Comparison of ENCODE assay signal across 28 cellular contexts in genomic region chr22:45631140-45631539, GRCh38. TPM values are rescaled to one million over a fixed set of nuclear protein-coding genes. Genes with fewer than 3 reads are reported as not detected.
DNase-seq lines count a peak whose midpoint lies in the region; ATAC-seq and TF ChIP-seq lines count a peak whose summit lies in the region.
"Had no signal": no experiment of that assay in that cellular context is flagged by ENCODE, and none has a peak within 500 bp of the region (broad histone marks: within the 10 kb centered on the region; RNA-seq: fewer than 3 reads in every experiment).

No MANE protein-coding gene starts in this region.

- H3K4me1 ChIP-seq in right cardiac atrium (ENCODE audit: control insufficient read depth, insufficient read depth, low read length): no peaks in the 10 kb centered on the region
- H3K4me1 ChIP-seq in endodermal cell (ENCODE audit: control insufficient read depth, insufficient read depth, low read length): no peaks in the 10 kb centered on the region
- H3K4me1 ChIP-seq in left lung: no peaks in the 10 kb centered on the region
- H3K4me1 ChIP-seq: psoas muscle had no signal

- peak in 2 of 3 donors; percentile 11 to 27 for DNase-seq in right cardiac atrium
- DNase-seq in Right ventricle myocardium superior: no peak
- peak; percentile 82 for DNase-seq in endodermal cell
- peak; percentile 13 for DNase-seq in middle frontal gyrus (ENCODE audit: extremely low spot score, low spot score)
- no peak for DNase-seq in CD4-positive, alpha-beta T cell
- DNase-seq in left lung: no peak
- DNase-seq: activated CD4-positive, alpha-beta memory T cell treated with anti-CD3 and anti-CD28 coated beads for 36 hours; activated CD8-positive, alpha-beta memory T cell treated with anti-CD3 and anti-CD28 coated beads, Interleukin-2, amount 50 U/mL, for 48 hours; AML-193; DMS79; effector CD4-positive, alpha-beta T cell; GDM1; Karpas-422; left colon; MV-4-11; NCI-H1930; psoas muscle; stimulated activated naive CD4-positive, alpha-beta T cell; T-cell had no signal

- H3K27me3 Mint-ChIP-seq in endodermal cell (ENCODE audit: insufficient read depth): peaks cover 45% of the 10 kb centered on the region
- peaks cover 70% of the 10 kb centered on the region for H3K27me3 Mint-ChIP-seq in CD4-positive, alpha-beta T cell

- TF ChIP-seq CTCF in endodermal cell (conservative IDR thresholded peaks at IDR 0.05): no peak
- TF ChIP-seq CTCF in CD4-positive, alpha-beta T cell (IDR thresholded peaks at IDR 0.05): no peak
- TF ChIP-seq CTCF in left lung (IDR thresholded peaks at IDR 0.05): no peak

- intact Hi-C loops in right cardiac atrium (cut with DNase I) (no loop called here), Right ventricle myocardium superior (cut with DNase I) (no loop called here), left lung (cut with DNase I) (loop anchor here in 1 of 2 donors (10.0 kb wide), 1 partner anchor 234 kb away; no protein-coding TSS in a partner anchor)
- intact Hi-C loops in CD4-positive, alpha-beta T cell (cut with DNase I, micrococcal nuclease): no loop called here

- H3K9me3 ChIP-seq in right cardiac atrium (ENCODE audit: control insufficient read depth, low read length) (no peaks in the 10 kb centered on the region), endodermal cell (ENCODE audit: control insufficient read depth, low read length) (no peaks in the 10 kb centered on the region), left lung (no peaks in the 10 kb centered on the region)
- no peaks in the 10 kb centered on the region for H3K9me3 ChIP-seq in CD4-positive, alpha-beta T cell (ENCODE audit: control insufficient read depth, low read length)
- H3K9me3 ChIP-seq: psoas muscle, SJSA1, suprapubic skin had no signal

- H3K27ac Mint-ChIP-seq in endodermal cell: no peak overlapping the region
- no peak overlapping the region for H3K27ac Mint-ChIP-seq in CD4-positive, alpha-beta T cell
- H3K27ac Mint-ChIP-seq: activated CD4-positive, alpha-beta memory T cell treated with anti-CD3 and anti-CD28 coated beads for 36 hours; activated naive CD4-positive, alpha-beta T cell treated with anti-CD3 and anti-CD28 coated beads, Interleukin-2, amount 50 U/mL, for 24 hours; memory B cell; T-cell had no signal

- no peak overlapping the region for H3K4me3 Mint-ChIP-seq in endodermal cell
- H3K4me3 Mint-ChIP-seq in CD4-positive, alpha-beta T cell: no peak overlapping the region
- H3K4me3 Mint-ChIP-seq: activated CD4-positive, alpha-beta memory T cell treated with anti-CD3 and anti-CD28 coated beads for 36 hours; activated naive CD4-positive, alpha-beta T cell treated with anti-CD3 and anti-CD28 coated beads, Interleukin-2, amount 50 U/mL, for 24 hours; memory B cell; T-cell had no signal

- no peak for ATAC-seq in right cardiac atrium
- no peak for ATAC-seq in Right ventricle myocardium superior (ENCODE audit: poor library complexity)
- no peak for ATAC-seq in CD4-positive, alpha-beta T cell (ENCODE audit: poor library complexity)
- no peak for ATAC-seq in HG02938 (IDR thresholded peaks at IDR 0.05; ENCODE audit: unreplicated experiment)
- ATAC-seq in left lung: no peak
- ATAC-seq in GM21825 (IDR thresholded peaks at IDR 0.05; ENCODE audit: unreplicated experiment): no peak
- ATAC-seq: activated CD4-positive, CD25-positive, alpha-beta regulatory T cell treated with anti-CD3 and anti-CD28 coated beads, Interleukin-2, amount 50 U/mL, for 24 hours; left colon; psoas muscle; T-cell had no signal

- CTCF ChIA-PET in CD4-positive, alpha-beta T cell (lab: Charles Lee): no interaction called here

- peaks cover 36% of the 10 kb centered on the region for H3K4me1 Mint-ChIP-seq in endodermal cell
- H3K4me1 Mint-ChIP-seq in CD4-positive, alpha-beta T cell (ENCODE audit: low read depth): no peaks in the 10 kb centered on the region
- H3K4me1 Mint-ChIP-seq: activated naive CD4-positive, alpha-beta T cell treated with anti-CD3 and anti-CD28 coated beads, Interleukin-2, amount 50 U/mL, for 24 hours; memory B cell; T-cell had no signal

- H3K27me3 ChIP-seq in right cardiac atrium (ENCODE audit: control insufficient read depth, insufficient read depth) (no peaks in the 10 kb centered on the region), endodermal cell (ENCODE audit: control insufficient read depth, insufficient read depth, low read length, poor library complexity, severe bottlenecking) (no peaks in the 10 kb centered on the region), left lung (peaks cover 0 to 76% of the 10 kb centered on the region in 2 donors)
- H3K27me3 ChIP-seq in CD4-positive, alpha-beta T cell (ENCODE audit: control insufficient read depth, insufficient read depth, low read length): peaks cover 18% of the 10 kb centered on the region
- H3K27me3 ChIP-seq: SJSA1 had no signal

- POLR2A ChIA-PET in CD4-positive, alpha-beta T cell (lab: Charles Lee): no interaction called here

- no peaks in the 10 kb centered on the region for H3K9me3 Mint-ChIP-seq in endodermal cell
- H3K9me3 Mint-ChIP-seq in CD4-positive, alpha-beta T cell: no peaks in the 10 kb centered on the region
- H3K9me3 Mint-ChIP-seq: activated CD4-positive, alpha-beta memory T cell treated with anti-CD3 and anti-CD28 coated beads for 36 hours; activated naive CD4-positive, alpha-beta T cell treated with anti-CD3 and anti-CD28 coated beads, Interleukin-2, amount 50 U/mL, for 24 hours; memory B cell; T-cell had no signal

- H3K36me3 ChIP-seq in endodermal cell (ENCODE audit: control insufficient read depth, insufficient read depth, low read length) (no peaks in the 10 kb centered on the region), left lung (no peaks in the 10 kb centered on the region)
- H3K36me3 ChIP-seq: SJSA1, suprapubic skin had no signal

- H3K4me3 ChIP-seq in right cardiac atrium (ENCODE audit: low read length) (no peak overlapping the region), endodermal cell (ENCODE audit: low read length) (no peak overlapping the region), left lung (no peak overlapping the region)
- H3K4me3 ChIP-seq: psoas muscle, SJSA1, suprapubic skin had no signal

- no peak overlapping the region for H3K9ac ChIP-seq in endodermal cell (ENCODE audit: extremely low read depth, low read length, poor library complexity, severe bottlenecking)

- H3K27ac ChIP-seq in right cardiac atrium (ENCODE audit: low read length) (no peak overlapping the region), endodermal cell (ENCODE audit: low read depth, low read length) (no peak overlapping the region), left lung (no peak overlapping the region)
- no peak overlapping the region for H3K27ac ChIP-seq in CD4-positive, alpha-beta T cell (ENCODE audit: low read depth, low read length)
- H3K27ac ChIP-seq: epithelial cell of prostate, HL-60, psoas muscle, SJSA1, suprapubic skin had no signal

- H3K36me3 Mint-ChIP-seq in endodermal cell (ENCODE audit: low read depth): no peaks in the 10 kb centered on the region
- H3K36me3 Mint-ChIP-seq in CD4-positive, alpha-beta T cell (ENCODE audit: low read depth): no peaks in the 10 kb centered on the region
- H3K36me3 Mint-ChIP-seq: activated CD4-positive, alpha-beta memory T cell treated with anti-CD3 and anti-CD28 coated beads for 36 hours; activated naive CD4-positive, alpha-beta T cell treated with anti-CD3 and anti-CD28 coated beads, Interleukin-2, amount 50 U/mL, for 24 hours; memory B cell; T-cell had no signal

- WGBS in right cardiac atrium: 63% methylated on average over 9 of the region's 9 CpGs
- 44 to 58% methylated on average over 7 to 9 of the region's 9 CpGs for WGBS in endodermal cell (ENCODE audit: insufficient coverage in 1 of 2, insufficient read length in 1 of 2), 2 experiments

RNA-seq across cellular contexts. Expression of gene ATXN10, which starts 40.5 kb away (rescaled TPM):
- 100 to 1,000 TPM; 141 to 176 (median 153) TPM for total RNA-seq in right cardiac atrium
- polyA plus RNA-seq in right cardiac atrium: 96.6 TPM
- total RNA-seq in Right ventricle myocardium superior: 119 TPM
- 100 to 1,000 TPM; 223 to 266 TPM for total RNA-seq in endodermal cell
- 276 TPM for polyA plus RNA-seq in endodermal cell (2013, experiment 1 of 2)
- polyA plus RNA-seq in endodermal cell (2013, experiment 2 of 2): 252 TPM
- total RNA-seq in CD4-positive, alpha-beta T cell: 10 to 100 TPM; 43.8 to 48.0 TPM
- 100 to 1,000 TPM; 117 to 131 TPM for total RNA-seq in left lung

Comparison
In these comparisons a context has a peak if more than half of its experiments do, and no peak if none do; other contexts are left out.
1. DNase-seq: peak in right cardiac atrium (2 of 3), endodermal cell (single experiment) and middle frontal gyrus (single experiment); none in Right ventricle myocardium superior (single experiment), CD4-positive, alpha-beta T cell (0 of 10) and left lung (0 of 2).